8 cellular contexts compared by ENCODE assay signal in genomic region chr1:21439345-21439720, GRCh38. TPM values are rescaled to one million over a fixed set of nuclear protein-coding genes. Genes with fewer than 3 reads are reported as not detected.
A peak's percentile ranks its signal among the peaks of the same experiment; 100 is the strongest.
DNase-seq lines count a peak whose midpoint lies in the region; ATAC-seq and TF ChIP-seq lines count a peak whose summit lies in the region.

No MANE protein-coding gene starts in this region.

- peaks cover 46% of the 10 kb centered on the region for H3K27me3 ChIP-seq in BLaER1
- H3K27me3 ChIP-seq in effector memory CD4-positive, alpha-beta T cell (replicated peaks; ENCODE audit: control insufficient read depth, insufficient read depth, low read length, poor library complexity, severe bottlenecking) = peaks cover 10% of the 10 kb centered on the region
- H3K27me3 ChIP-seq in neural progenitor cell = peaks cover 32% of the 10 kb centered on the region

- no peak for DNase-seq in NB4 (ENCODE audit: low read depth)
- DNase-seq in effector memory CD4-positive, alpha-beta T cell = no peak
- no peak for DNase-seq in neural progenitor cell (ENCODE audit: low spot score)
- no peak for DNase-seq in activated gamma-delta T cell treated with Interleukin-2 at 50 U/mL for 16 hours
- no peak for DNase-seq in NCI-H510A (lab: John Stamatoyannopoulos, UW)
- no peak for DNase-seq in NCI-H146 (lab: John Stamatoyannopoulos, UW)

- H3K4me1 ChIP-seq in BLaER1 (peaks cover 10% of the 10 kb centered on the region), neural progenitor cell (peaks cover 5% of the 10 kb centered on the region)
- H3K4me1 ChIP-seq in effector memory CD4-positive, alpha-beta T cell (ENCODE audit: control insufficient read depth, insufficient read depth, low read length, poor library complexity, severe bottlenecking) = peaks cover 6% of the 10 kb centered on the region

- H3K27ac ChIP-seq in BLaER1 = no peak overlapping the region
- H3K27ac ChIP-seq in effector memory CD4-positive, alpha-beta T cell (ENCODE audit: insufficient read depth, low read length, poor library complexity, severe bottlenecking) = peak overlapping the region; percentile 71
- peak overlapping the region; percentile 34 for H3K27ac ChIP-seq in neural progenitor cell

- H3K4me3 ChIP-seq in BLaER1 = peak overlapping the region; percentile 71
- H3K4me3 ChIP-seq in NB4 (ENCODE audit: low read depth, low read length) = peak overlapping the region; percentile 62
- H3K4me3 ChIP-seq in effector memory CD4-positive, alpha-beta T cell (ENCODE audit: insufficient read depth, low read depth, low read length, poor library complexity, severe bottlenecking) = peak overlapping the region; percentile 82
- H3K4me3 ChIP-seq in neural progenitor cell = peak overlapping the region; percentile 52

- H3K79me2 ChIP-seq in neural progenitor cell (ENCODE audit: low read depth) = peaks cover 27% of the 10 kb centered on the region

- H3K9me3 ChIP-seq in BLaER1 (no peaks in the 10 kb centered on the region), neural progenitor cell (ENCODE audit: low read depth) (no peaks in the 10 kb centered on the region)
- no peaks in the 10 kb centered on the region for H3K9me3 ChIP-seq in effector memory CD4-positive, alpha-beta T cell (ENCODE audit: control insufficient read depth, low read length)

- peaks cover 2% of the 10 kb centered on the region for H3K9me3 Mint-ChIP-seq in neural progenitor cell

- TF ChIP-seq POLR2A in NB4 (IDR thresholded peaks at IDR 0.05; ENCODE audit: extremely low read depth, insufficient read length) = no peak

- H4K20me1 ChIP-seq in BLaER1 = peaks cover 9% of the 10 kb centered on the region; the same call in 1 of the 2 replicates
- peaks cover 4% of the 10 kb centered on the region for H4K20me1 ChIP-seq in neural progenitor cell (ENCODE audit: low read depth)

- peaks cover 18% of the 10 kb centered on the region for H3K4me1 Mint-ChIP-seq in neural progenitor cell

- H3K9ac ChIP-seq in BLaER1 (peak overlapping the region; percentile 23; the same call in 1 of the 2 replicates), neural progenitor cell (no peak overlapping the region)

- peak overlapping the region; percentile 78 for H2AFZ ChIP-seq in neural progenitor cell (replicated peaks)

- TF ChIP-seq CTCF in NB4 (IDR thresholded peaks at IDR 0.05; ENCODE audit: low read depth, low read length) (no peak), neural progenitor cell (IDR thresholded peaks at IDR 0.05) (no peak)

- H3K36me3 Mint-ChIP-seq in neural progenitor cell = peaks cover 2% of the 10 kb centered on the region

- peaks cover 7% of the 10 kb centered on the region for H3K27me3 Mint-ChIP-seq in neural progenitor cell (ENCODE audit: insufficient read depth, low read depth)

- peaks cover 4% of the 10 kb centered on the region for H3F3A ChIP-seq in neural progenitor cell (ENCODE audit: low read depth)

- peak overlapping the region; percentile 90 for H3K4me3 Mint-ChIP-seq in neural progenitor cell

- H3K4me2 ChIP-seq in BLaER1 (peak overlapping the region; percentile 43), neural progenitor cell (peak overlapping the region; percentile 87)

- H3K27ac Mint-ChIP-seq in neural progenitor cell = peak overlapping the region; percentile 88

- H3K36me3 ChIP-seq in BLaER1 = no peaks in the 10 kb centered on the region
- H3K36me3 ChIP-seq in effector memory CD4-positive, alpha-beta T cell (ENCODE audit: control insufficient read depth, insufficient read depth, low read length) = no peaks in the 10 kb centered on the region
- no peaks in the 10 kb centered on the region for H3K36me3 ChIP-seq in neural progenitor cell

- no peak for ATAC-seq in HG03175 (IDR thresholded peaks at IDR 0.05; ENCODE audit: unreplicated experiment)

RNA-seq across cellular contexts. Expression of gene NBPF3, which starts 0.6 kb away (rescaled TPM):
- 18.5 and 22.0 TPM in 2 replicates for total RNA-seq in neural progenitor cell (ENCODE audit: low replicate concordance)
